ENCODE assay signal across 15 cellular contexts in the genomic region with DNA sequence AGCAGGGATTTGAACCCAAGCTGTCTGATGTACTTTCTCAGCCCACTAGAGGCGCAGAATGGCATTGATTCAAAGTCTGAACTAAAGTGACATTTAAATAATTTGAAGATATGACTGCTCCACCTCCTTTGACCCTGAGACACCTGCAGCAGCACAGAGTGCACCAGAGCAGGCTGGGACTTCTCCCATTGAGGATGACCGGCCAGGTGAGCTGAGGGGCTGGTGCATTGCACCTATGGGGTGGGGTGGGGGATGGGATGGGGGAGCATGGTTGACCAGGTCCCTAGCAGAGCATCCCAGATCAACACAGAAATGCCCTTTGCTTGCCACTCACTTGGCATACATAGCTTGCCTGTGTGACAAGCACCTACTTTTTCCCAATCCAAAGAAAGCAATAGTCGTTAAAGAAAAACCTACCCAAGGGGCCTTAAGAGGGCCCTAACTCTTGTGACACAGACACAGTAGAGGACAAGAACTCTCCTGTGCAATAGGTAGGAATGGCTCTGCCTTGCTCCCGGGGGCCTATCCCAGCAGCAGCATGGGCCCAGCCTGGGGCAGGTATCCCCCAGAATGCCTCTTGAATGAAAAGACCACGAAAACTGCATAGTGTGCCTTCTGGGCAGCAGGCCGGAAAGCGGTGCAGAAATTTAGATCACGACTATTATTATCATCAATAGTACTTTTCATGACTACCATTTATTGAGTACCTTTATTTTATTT.
"Had no signal": no experiment of that assay in that cellular context is flagged by ENCODE, and none has a peak within 500 bp of the region (broad histone marks: within the 10 kb centered on the region; RNA-seq: fewer than 3 reads in every experiment).

No MANE protein-coding gene starts in this region.

- H3K36me3 ChIP-seq: neutrophil, right atrium auricular region, suprapubic skin had no signal

- H3K27ac ChIP-seq: body of pancreas, neutrophil had no signal

- H3K4me3 Mint-ChIP-seq: activated T-helper 1 cell treated with anti-CD3 and anti-CD28 coated beads, Interleukin-12 subunit alpha, Interleukin-12 subunit beta, Interleukin-2, Interleukin-4 antibody, amounts not matched to agents 30 ng/mL and 10 ng/mL and 1 ng/mL, durations not matched to agents 14 hours and 24 hours and 36 hours; stimulated activated naive B cell treated with anti-CD40 and anti-IgM and Interleukin-4, amounts not matched to agents 10 μg/mL and 1 μg/mL and 100 μg/mL, for 72 hours; T-helper 1 cell treated with Interleukin-12 subunit alpha and Interleukin-12 subunit beta and Interleukin-4 antibody, amounts not matched to agents 30 μg/mL and 1 μg/mL, for 36 hours; WTC11 had no signal

- H3K9me3 Mint-ChIP-seq: activated T-helper 1 cell treated with anti-CD3 and anti-CD28 coated beads, Interleukin-12 subunit alpha, Interleukin-12 subunit beta, Interleukin-2, Interleukin-4 antibody, amounts not matched to agents 30 ng/mL and 10 ng/mL and 1 ng/mL, durations not matched to agents 14 hours and 24 hours and 36 hours; naive B cell; stimulated activated naive B cell treated with anti-CD40 and anti-IgM and Interleukin-4, amounts not matched to agents 10 μg/mL and 1 μg/mL and 100 μg/mL, for 72 hours; T-helper 1 cell treated with Interleukin-12 subunit alpha and Interleukin-12 subunit beta and Interleukin-4 antibody, amounts not matched to agents 30 μg/mL and 1 μg/mL, for 36 hours; WTC11 had no signal

- ATAC-seq: body of pancreas; esophagus mucosa; stimulated activated naive B cell treated with anti-CD40 and anti-IgM and Interleukin-4, amounts not matched to agents 10 μg/mL and 1 μg/mL and 100 μg/mL, for 72 hours; WTC11 had no signal

- H3K27ac Mint-ChIP-seq: activated T-helper 1 cell treated with anti-CD3 and anti-CD28 coated beads, Interleukin-12 subunit alpha, Interleukin-12 subunit beta, Interleukin-2, Interleukin-4 antibody, amounts not matched to agents 30 ng/mL and 10 ng/mL and 1 ng/mL, durations not matched to agents 14 hours and 24 hours and 36 hours; naive B cell; stimulated activated naive B cell treated with anti-CD40 and anti-IgM and Interleukin-4, amounts not matched to agents 10 μg/mL and 1 μg/mL and 100 μg/mL, for 72 hours; T-helper 1 cell treated with Interleukin-12 subunit alpha and Interleukin-12 subunit beta and Interleukin-4 antibody, amounts not matched to agents 30 μg/mL and 1 μg/mL, for 36 hours; WTC11 had no signal

- H3K27me3 ChIP-seq: body of pancreas, right atrium auricular region, suprapubic skin had no signal

- H3K9me3 ChIP-seq: body of pancreas, neutrophil, right atrium auricular region, suprapubic skin had no signal

- DNase-seq: activated CD4-positive, alpha-beta T cell treated with anti-CD3 and anti-CD28 coated beads for 48 hours; activated naive CD4-positive, alpha-beta T cell treated with anti-CD3 and anti-CD28 coated beads, Interleukin-2, amount 50 U/mL, for 16 hours; hypothalamus; kidney glomerular epithelial cell; naive B cell; stimulated activated naive B cell treated with anti-CD40 and anti-IgM and Interleukin-4, amounts not matched to agents 10 μg/mL and 1 μg/mL and 100 μg/mL, for 72 hours had no signal

- H3K4me3 ChIP-seq: body of pancreas, right atrium auricular region, skin epidermis, suprapubic skin had no signal
